8 cellular contexts compared by ENCODE assay signal in the genomic region with DNA sequence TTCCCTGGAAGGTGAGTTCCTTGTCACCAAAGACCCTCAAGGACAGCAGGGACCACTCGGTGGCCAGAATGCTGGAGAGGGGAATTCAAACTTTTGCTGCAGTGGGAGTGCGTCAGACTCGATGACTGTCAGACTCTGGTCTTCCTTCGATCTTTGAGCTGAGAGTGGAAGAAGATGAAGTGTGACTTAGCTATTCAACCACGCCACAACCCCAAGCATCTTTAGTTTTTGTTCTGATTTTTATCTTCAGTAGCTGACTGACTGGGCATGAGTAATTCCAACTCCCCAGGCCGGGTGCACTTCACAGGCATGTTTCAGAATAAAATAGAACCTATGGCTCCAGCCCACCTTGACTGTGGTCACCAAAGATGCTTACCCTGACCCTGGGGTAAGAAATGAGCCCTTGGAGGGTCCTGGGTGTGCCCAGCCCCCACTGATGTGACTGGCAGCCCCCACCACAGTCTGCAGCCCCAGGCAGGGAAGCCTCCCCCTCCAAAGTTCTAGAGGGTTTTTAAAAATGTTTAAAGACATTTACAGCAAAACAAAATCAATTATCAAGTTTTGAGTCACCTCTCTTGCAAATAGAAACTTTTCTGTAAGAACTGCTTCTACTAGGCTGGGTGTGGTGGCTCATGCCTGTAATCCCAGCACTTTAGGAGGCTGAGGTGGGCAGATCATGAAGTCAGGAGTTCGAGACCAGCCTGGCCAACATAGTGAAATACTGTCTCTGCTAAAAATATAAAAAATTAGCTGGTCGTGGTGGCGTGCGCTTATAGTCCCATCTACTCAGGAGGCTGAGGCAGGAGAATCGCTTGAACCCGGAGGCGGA. TPM values are rescaled to one million over a fixed set of nuclear protein-coding genes. Genes with fewer than 3 reads are reported as not detected.
DNase-seq lines count a peak whose midpoint lies in the region; ATAC-seq, FAIRE-seq and TF ChIP-seq lines count a peak whose summit lies in the region.

No MANE protein-coding gene starts in this region.

- TF ChIP-seq CTCF in GM12878 (IDR thresholded peaks at IDR 0.05 in 2 of 3, conservative IDR thresholded peaks at IDR 0.05 in 1 of 3; ENCODE audit: control insufficient read depth in 2 of 3, extremely low read depth in 1 of 3, insufficient read depth in 1 of 3, low read depth in 3 of 3, low read length in 3 of 3) (no peak), prostate gland (IDR thresholded peaks at IDR 0.05) (no peak), hepatocyte (IDR thresholded peaks at IDR 0.05; ENCODE audit: poor library complexity) (no peak)

- in situ Hi-C loops in GM12878 (cut with MboI) = no loop called here

- H3K27me3 ChIP-seq in GM12878 (replicated peaks in 1 of 2; ENCODE audit: control insufficient read depth in 2 of 2, insufficient read depth in 2 of 2, low read length in 1 of 2) = no peaks in the 10 kb centered on the region
- H3K27me3 ChIP-seq in prostate gland (replicated peaks; ENCODE audit: insufficient read depth) = no peaks in the 10 kb centered on the region
- no peaks in the 10 kb centered on the region for H3K27me3 ChIP-seq in hepatocyte

- TF ChIP-seq POLR2A in GM12878 (IDR thresholded peaks at IDR 0.05; ENCODE audit: low read depth, low read length) (no peak), prostate gland (IDR thresholded peaks at IDR 0.05) (no peak)

- H3K4me2 ChIP-seq in GM12878 (ENCODE audit: control insufficient read depth, insufficient read depth) (peak overlapping the region; percentile 58), hepatocyte (no peak overlapping the region)

- peaks cover 40% of the 10 kb centered on the region for H3K4me1 ChIP-seq in GM12878 (ENCODE audit: control insufficient read depth, insufficient read depth, low read length)
- H3K4me1 ChIP-seq in prostate gland (replicated peaks) = no peaks in the 10 kb centered on the region
- H3K4me1 ChIP-seq in hepatocyte (ENCODE audit: insufficient read depth) = no peaks in the 10 kb centered on the region

- no peaks in the 10 kb centered on the region for H3K9me2 ChIP-seq in hepatocyte (replicated peaks; ENCODE audit: insufficient read depth)

- peak; percentile 38 for FAIRE-seq in GM12878 (lab: Jason Lieb, UNC)

- ATAC-seq in GM19351 (IDR thresholded peaks at IDR 0.05; ENCODE audit: unreplicated experiment) (peak; percentile 35), GM12878 (peak; percentile 68)

- H3K27ac ChIP-seq in GM12878 (ENCODE audit: control insufficient read depth, insufficient read depth) = peak overlapping the region; percentile 43
- no peak overlapping the region for H3K27ac ChIP-seq in prostate gland
- H3K27ac ChIP-seq in hepatocyte = no peak overlapping the region

- POLR2A ChIA-PET in GM12878 (lab: Charles Lee) = interaction anchor here (0.5 to 0.8 kb wide), 2 partner anchors 14 to 118 kb away, joined by 4 to 8 read pairs; no protein-coding TSS in a partner anchor

- no peak for TF ChIP-seq RAD21 in GM12878 (IDR thresholded peaks at IDR 0.05; ENCODE audit: insufficient read depth, low read depth, low read length)

- H4K20me1 ChIP-seq in GM12878 (ENCODE audit: control insufficient read depth, insufficient read depth) = no peaks in the 10 kb centered on the region
- H4K20me1 ChIP-seq in hepatocyte (ENCODE audit: insufficient read depth, poor library complexity, severe bottlenecking) = no peaks in the 10 kb centered on the region

- RAD21 ChIA-PET in GM12878 (lab: Charles Lee; ENCODE audit: unreplicated experiment) = interaction anchor here (0.8 to 1.2 kb wide), 4 partner anchors 25 to 57 kb away, joined by 3 read pairs; a partner anchor contains a TSS

- intact Hi-C loops in GM12878 (cut with micrococcal nuclease; ENCODE audit: unreplicated experiment) = loop anchor here (2.0 to 5.0 kb wide), 3 partner anchors 13 to 98 kb away; a partner anchor contains a TSS
- intact Hi-C loops in prostate gland (cut with DNase I) = no loop called here

- H3K36me3 ChIP-seq in GM12878 (ENCODE audit: control insufficient read depth in 2 of 2, insufficient read depth in 2 of 2, low read length in 1 of 2) (no peaks in the 10 kb centered on the region), prostate gland (no peaks in the 10 kb centered on the region), hepatocyte (replicated peaks; ENCODE audit: insufficient read depth, low read depth) (no peaks in the 10 kb centered on the region)

- no TSS peak for BruUV-seq in GM12878 (replicated peaks; lab: Mats Ljungman, UMichigan)

- TF ChIP-seq EP300 in GM12878 (IDR thresholded peaks at IDR 0.05; ENCODE audit: borderline replicate concordance in 1 of 2, control insufficient read depth in 1 of 2, low read depth in 2 of 2, low read length in 2 of 2) = no peak

- 2% methylated on average over 13 of the region's 13 CpGs for WGBS in GM12878 (ENCODE audit: insufficient coverage, insufficient replicate concordance, low lambda C conversion rate, missing lambda C conversion rate)
- 83% methylated on average over 13 of the region's 13 CpGs for WGBS in prostate gland
- WGBS in hepatocyte (ENCODE audit: low lambda C conversion rate, missing lambda C conversion rate) = 87% methylated on average over 13 of the region's 13 CpGs

- DNase-seq in MV-4-11 (lab: John Stamatoyannopoulos, UW) = peak; percentile 56
- peak; percentile 40 for DNase-seq in GM12878 (ENCODE audit: low read depth, low spot score)
- DNase-seq in stimulated activated CD8-positive, alpha-beta memory T cell treated with anti-CD3 and anti-CD28 coated beads, Interleukin-12 subunit alpha, Interleukin-12 subunit beta, amount 100 ng/mL, for 1 hour (ENCODE audit: low read depth) = peak; percentile 23
- no peak for DNase-seq in prostate gland (ENCODE audit: low spot score)
- DNase-seq in NCI-H1105 treated with DMSO at 0.1 percent for 48 hours (lab: John Stamatoyannopoulos, UW) = no peak
- DNase-seq in hepatocyte (ENCODE audit: low spot score) = no peak
- DNase-seq in mesenteric fat pad (ENCODE audit: low spot score) = no peak

- H3K9me3 ChIP-seq in GM12878 (replicated peaks; ENCODE audit: control insufficient read depth, insufficient read depth, low read length) (no peaks in the 10 kb centered on the region), prostate gland (no peaks in the 10 kb centered on the region), hepatocyte (ENCODE audit: low read depth) (no peaks in the 10 kb centered on the region)

- H2AFZ ChIP-seq in GM12878 (ENCODE audit: control insufficient read depth, low read depth, low read length) (0 out of 2 replicates have a peak overlapping the region, but pooled peaks have one; percentile 3), hepatocyte (no peak overlapping the region)

- SMC1A ChIA-PET in GM12878 (lab: Charles Lee; ENCODE audit: uncharacterized antibody, unreplicated experiment) = interaction anchor here (0.7 to 1.8 kb wide), 4 partner anchors 12 to 47 kb away, joined by 3 to 10 read pairs (median 6); a partner anchor contains a TSS

- H3K9ac ChIP-seq in GM12878 (ENCODE audit: control insufficient read depth, insufficient read depth, low read length) = peak overlapping the region; percentile 39

- H3K79me2 ChIP-seq in GM12878 (ENCODE audit: control insufficient read depth, insufficient read depth, low read length) (no peaks in the 10 kb centered on the region), hepatocyte (no peaks in the 10 kb centered on the region)

- H3K4me3 ChIP-seq in GM12878 (peak overlapping the region; percentile 60), prostate gland (no peak overlapping the region), hepatocyte (no peak overlapping the region)

- CTCF ChIA-PET in GM12878 (lab: Yijun Ruan, JAX) = interaction anchor here (0.6 to 1.4 kb wide), 5 partner anchors 9 to 149 kb away, joined by 3 to 4 read pairs (median 3); a partner anchor contains a TSS

TF ChIP-seq in GM12878, 131 proteins besides CTCF, POLR2A, EP300 and RAD21 (continues in another document):
- TF ChIP-seq NR2C2 (IDR thresholded peaks at IDR 0.05; ENCODE audit: borderline replicate concordance, control insufficient read depth, insufficient read length, low read depth) = no peak

RNA-seq across cellular contexts. Expression of a gene that starts 24.9 kb away (rescaled TPM):
- 50.8 and 56.1 TPM in 2 replicates for total RNA-seq in GM12878 (2013; cell fraction: nucleolus; rRNA removed)
- 120 and 131 TPM in 2 replicates for total RNA-seq in GM12878 (2014; rRNA removed)
- 191 and 196 TPM in 2 replicates for total RNA-seq in GM12878 (2014; rRNA removed; fragmentation: Illumina TruSeq; extraction: Trizol)
- total RNA-seq in GM12878 (2021) = 283 and 290 TPM in 2 replicates
- 105 TPM for polyA plus RNA-seq in GM12878 (2011; ENCODE audit: low read depth)
- 309 and 430 TPM in 2 replicates for polyA plus RNA-seq in GM12878 (2011; rRNA removed)
- 158 and 161 TPM in 2 replicates for polyA plus RNA-seq in GM12878 (2011; cell fraction: cytosol; rRNA removed)
- 85.4 and 90.9 TPM in 2 replicates for polyA plus RNA-seq in GM12878 (2011; cell fraction: nucleus; rRNA removed)
- polyA plus RNA-seq in GM12878 (2012) = 160 and 183 TPM in 2 replicates
- 241 and 289 TPM in 2 replicates for polyA plus RNA-seq in GM12878 (2014; fragmentation: Illumina TruSeq; extraction: Trizol)
- 100 to 1,000 TPM in 1 of 2 experiments, 10 to 100 TPM in 1; 63.0 to 136 TPM for polyA plus RNA-seq in GM12878 (2014; fragmentation: Nextera tagmentation; extraction: Ambion mirVana)
- 178 and 197 TPM in 2 replicates for polyA plus RNA-seq in GM12878 (2014; rRNA removed)
- 100 to 1,000 TPM; 513 to 515 TPM for polyA plus RNA-seq in GM12878 (2016; fragmentation: Nextera tagmentation; extraction: Ambion mirVana)
- 150 and 269 TPM in 2 replicates for polyA minus RNA-seq in GM12878 (2011; rRNA and poly(A)+ RNA removed)
- 127 and 130 TPM in 2 replicates for polyA minus RNA-seq in GM12878 (2011; cell fraction: cytosol; rRNA and poly(A)+ RNA removed)
- 24.7 and 43.6 TPM in 2 replicates for polyA minus RNA-seq in GM12878 (2011; cell fraction: nucleus; rRNA and poly(A)+ RNA removed)
- total RNA-seq in prostate gland = 100 to 1,000 TPM; 208 to 248 TPM
- 302 and 327 TPM in 2 replicates for total RNA-seq in hepatocyte
- polyA plus RNA-seq in hepatocyte = 361 and 368 TPM in 2 replicates
- total RNA-seq in mesenteric fat pad = 183 TPM

Comparison
In these comparisons a context has a peak if more than half of its experiments do, and no peak if none do; other contexts are left out.
1. DNase-seq: peak in MV-4-11 (single experiment), GM12878 (single experiment) and stimulated activated CD8-positive, alpha-beta memory T cell treated with anti-CD3 and anti-CD28 coated beads, Interleukin-12 subunit alpha, Interleukin-12 subunit beta, amount 100 ng/mL, for 1 hour (single experiment); none in prostate gland (single experiment), NCI-H1105 treated with DMSO at 0.1 percent for 48 hours (single experiment), hepatocyte (single experiment) and mesenteric fat pad (single experiment).